28 cellular contexts compared by ENCODE assay signal in the genomic region with DNA sequence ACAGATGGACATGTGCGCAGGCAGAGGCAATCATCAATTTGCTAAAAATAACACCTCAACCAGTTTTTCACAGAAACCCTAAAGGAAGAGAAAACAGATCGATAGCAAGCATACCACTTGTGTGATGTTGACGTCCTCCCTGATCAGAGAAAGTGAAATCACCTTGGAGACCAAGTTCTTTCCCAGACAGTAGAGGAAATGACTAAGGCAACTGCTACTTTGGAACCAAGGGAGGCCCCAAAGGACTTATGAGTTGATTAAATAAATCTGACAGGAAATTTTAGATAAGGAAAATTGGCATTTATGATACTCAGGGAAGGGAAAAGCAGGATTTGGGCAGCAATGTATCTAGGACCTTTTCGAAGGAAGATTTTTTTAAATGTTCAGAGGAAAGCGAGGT.
DNase-seq lines count a peak whose midpoint lies in the region; ATAC-seq, FAIRE-seq and TF ChIP-seq lines count a peak whose summit lies in the region.
"Had no signal": no experiment of that assay in that cellular context is flagged by ENCODE, and none has a peak within 500 bp of the region (broad histone marks: within the 10 kb centered on the region; RNA-seq: fewer than 3 reads in every experiment).

No MANE protein-coding gene starts in this region.

- peaks cover 3% of the 10 kb centered on the region for H3K9me3 ChIP-seq in astrocyte (ENCODE audit: insufficient read depth, low read depth, low read length)
- H3K9me3 ChIP-seq: transverse colon had no signal

- no peak overlapping the region for H3K4me3 ChIP-seq in astrocyte (ENCODE audit: insufficient read depth, low read depth, low read length)
- no peak overlapping the region for H3K4me3 ChIP-seq in coronary artery
- H3K4me3 ChIP-seq: transverse colon had no signal

- in situ Hi-C loops in ACHN (cut with HindIII; ENCODE audit: low pct_ligation_motif_present, low pct_unique_long_range_greater_than_20kb, low sequenced_read_pairs), result no loop called here

- H4K20me1 ChIP-seq in astrocyte (ENCODE audit: insufficient read depth, low read length), result no peaks in the 10 kb centered on the region

- H3K4me1 Mint-ChIP-seq in astrocyte (ENCODE audit: low read depth, unreplicated experiment) (peaks cover 35% of the 10 kb centered on the region), glutamatergic neuron (ENCODE audit: low read depth, unreplicated experiment) (peaks cover 35% of the 10 kb centered on the region)
- H3K4me1 Mint-ChIP-seq: CD4-positive, CD25-positive, alpha-beta regulatory T cell had no signal

- ATAC-seq in HG03460 (IDR thresholded peaks at IDR 0.05; ENCODE audit: unreplicated experiment), result no peak
- ATAC-seq: naive thymus-derived CD4-positive, alpha-beta T cell; sciatic nerve had no signal

- H3K4me2 ChIP-seq in astrocyte (ENCODE audit: low read length), result peak overlapping the region; percentile 2

- H3K9ac ChIP-seq in astrocyte (ENCODE audit: low read length), result peak overlapping the region; percentile 33
- H3K9ac ChIP-seq: parathyroid adenoma had no signal

- no peaks in the 10 kb centered on the region for H3K36me3 ChIP-seq in astrocyte (ENCODE audit: insufficient read depth, low read length)
- H3K36me3 ChIP-seq: transverse colon had no signal

- H3K4me3 Mint-ChIP-seq in astrocyte (ENCODE audit: unreplicated experiment) (peak overlapping the region; percentile 52), glutamatergic neuron (ENCODE audit: unreplicated experiment) (peak overlapping the region; percentile 53)
- H3K4me3 Mint-ChIP-seq: CD4-positive, CD25-positive, alpha-beta regulatory T cell; naive thymus-derived CD4-positive, alpha-beta T cell; stimulated activated naive CD8-positive, alpha-beta T cell treated with anti-CD3 and anti-CD28 coated beads, Interleukin-15, Interleukin-2, amounts not matched to agents 100 ng/mL and 50 ng/mL, for 24 hours had no signal

- TF ChIP-seq CTCF in astrocyte (IDR thresholded peaks at IDR 0.05; ENCODE audit: insufficient read depth, low read depth, low read length) (no peak), glutamatergic neuron (IDR thresholded peaks at IDR 0.05; ENCODE audit: partially characterized antibody, unreplicated experiment) (no peak), coronary artery (IDR thresholded peaks at IDR 0.05) (no peak)

- H2AFZ ChIP-seq in astrocyte (ENCODE audit: low read depth, low read length), result no peak overlapping the region
- H2AFZ ChIP-seq: parathyroid adenoma had no signal

- FAIRE-seq in astrocyte (lab: Jason Lieb, UNC), result no peak
- FAIRE-seq: GM18507, islet of Langerhans had no signal

- H3K9me3 Mint-ChIP-seq in astrocyte (ENCODE audit: unreplicated experiment) (peaks cover 14% of the 10 kb centered on the region), glutamatergic neuron (ENCODE audit: unreplicated experiment) (peaks cover 2% of the 10 kb centered on the region)

- H3K27me3 Mint-ChIP-seq in astrocyte (ENCODE audit: low read depth, unreplicated experiment), result no peaks in the 10 kb centered on the region
- H3K27me3 Mint-ChIP-seq in glutamatergic neuron (ENCODE audit: unreplicated experiment), result no peaks in the 10 kb centered on the region
- H3K27me3 Mint-ChIP-seq: CD4-positive, CD25-positive, alpha-beta regulatory T cell; stimulated activated naive CD8-positive, alpha-beta T cell treated with anti-CD3 and anti-CD28 coated beads, Interleukin-15, Interleukin-2, amounts not matched to agents 100 ng/mL and 50 ng/mL, for 24 hours had no signal

- DNase-seq in NCI-H2227 (lab: John Stamatoyannopoulos, UW; ENCODE audit: unreplicated experiment) (peak; percentile 3), NCI-H2227 treated with DMSO at 0.1 percent for 48 hours (lab: John Stamatoyannopoulos, UW) (no peak), astrocyte (ENCODE audit: low read depth) (peak; percentile 33), glutamatergic neuron (no peak), coronary artery (ENCODE audit: low spot score) (no peak), CD1c-positive myeloid dendritic cell (ENCODE audit: extremely low spot score) (no peak), ACHN (no peak)
- DNase-seq: activated CD4-positive, alpha-beta T cell treated with anti-CD3 and anti-CD28 coated beads, Interleukin-2, amount 50 U/mL, for 1 hour; activated CD8-positive, alpha-beta memory T cell treated with anti-CD3 and anti-CD28 coated beads, Interleukin-2, amount 50 U/mL, for 48 hours; activated effector memory CD4-positive, alpha-beta T cell treated with anti-CD3 and anti-CD28 coated beads, Interleukin-2, amount 50 U/mL, for 16 hours; CD4-positive, CD25-positive, alpha-beta regulatory T cell; central memory CD4-positive, alpha-beta T cell; DMS79; effector CD8-positive, alpha-beta T cell; naive thymus-derived CD4-positive, alpha-beta T cell; NCI-H1436; NCI-H748 treated with DMSO at 0.1 percent for 48 hours; SIG-M5; stimulated activated CD4-positive, alpha-beta T cell treated with anti-CD3 and anti-CD28 coated beads, Interleukin-1b, Interleukin-23, amount 100 ng/mL, for 48 hours; transverse colon had no signal

- no peaks in the 10 kb centered on the region for H3K79me2 ChIP-seq in astrocyte (ENCODE audit: insufficient read depth, low read length)
- H3K79me2 ChIP-seq: parathyroid adenoma had no signal

- H3K27ac ChIP-seq in astrocyte (ENCODE audit: low read depth, low read length) (peak overlapping the region; percentile 64), coronary artery (no peak overlapping the region)
- H3K27ac ChIP-seq: 22Rv1, parathyroid adenoma, transverse colon, VCaP had no signal

- no peaks in the 10 kb centered on the region for H3K4me1 ChIP-seq in astrocyte (ENCODE audit: insufficient read depth, low read length)
- H3K4me1 ChIP-seq: transverse colon had no signal

- no peaks in the 10 kb centered on the region for H3K27me3 ChIP-seq in astrocyte (ENCODE audit: insufficient read depth, low read length)
- H3K27me3 ChIP-seq: transverse colon had no signal

- H3K36me3 Mint-ChIP-seq in astrocyte (ENCODE audit: low read depth, unreplicated experiment) (peaks cover 1% of the 10 kb centered on the region), glutamatergic neuron (ENCODE audit: unreplicated experiment) (no peaks in the 10 kb centered on the region)
- H3K36me3 Mint-ChIP-seq: CD4-positive, CD25-positive, alpha-beta regulatory T cell had no signal

- peak overlapping the region; percentile 98 for H3K27ac Mint-ChIP-seq in astrocyte (ENCODE audit: unreplicated experiment)
- peak overlapping the region; percentile 74 for H3K27ac Mint-ChIP-seq in glutamatergic neuron (ENCODE audit: unreplicated experiment)
- H3K27ac Mint-ChIP-seq: CD4-positive, CD25-positive, alpha-beta regulatory T cell; naive thymus-derived CD4-positive, alpha-beta T cell; stimulated activated naive CD8-positive, alpha-beta T cell treated with anti-CD3 and anti-CD28 coated beads, Interleukin-15, Interleukin-2, amounts not matched to agents 100 ng/mL and 50 ng/mL, for 24 hours had no signal

Comparison
In these comparisons a context has a peak if more than half of its experiments do, and no peak if none do; other contexts are left out.
1. DNase-seq: peak in NCI-H2227 (single experiment) and astrocyte (single experiment); none in NCI-H2227 treated with DMSO at 0.1 percent for 48 hours (single experiment), glutamatergic neuron (single experiment), coronary artery (single experiment), CD1c-positive myeloid dendritic cell (single experiment) and ACHN (single experiment).